Comparison of ENCODE assay signal across 8 cellular contexts in genomic region chr12:6067152-6067916, GRCh38. TPM values are rescaled to one million over a fixed set of nuclear protein-coding genes. Genes with fewer than 3 reads are reported as not detected.
DNase-seq lines count a peak whose midpoint lies in the region; ATAC-seq and TF ChIP-seq lines count a peak whose summit lies in the region.

No MANE protein-coding gene starts in this region.

- TF ChIP-seq CTCF in 22Rv1 (IDR thresholded peaks at IDR 0.05) = peak; percentile 47
- peak; percentile 54 for TF ChIP-seq CTCF in kidney epithelial cell (IDR thresholded peaks at IDR 0.05; ENCODE audit: insufficient read depth, low read length, poor library complexity, severe bottlenecking)

- H3K4me3 Mint-ChIP-seq in activated T-helper 2 cell treated with anti-CD3 and anti-CD28 coated beads, Interferon-gamma antibody, Interleukin-2, Interleukin-4, amounts not matched to agents 10 μg/mL and 5 μg/mL and 100 μg/mL, durations not matched to agents 14 hours and 24 hours and 36 hours (ENCODE audit: low read depth) = no peak overlapping the region

- H3K27ac ChIP-seq in 22Rv1 = no peak overlapping the region

- POLR2A ChIA-PET in HEK293T (lab: Yijun Ruan, JAX) = no interaction called here

- no peaks in the 10 kb centered on the region for H3K9me3 Mint-ChIP-seq in activated T-helper 2 cell treated with anti-CD3 and anti-CD28 coated beads, Interferon-gamma antibody, Interleukin-2, Interleukin-4, amounts not matched to agents 10 μg/mL and 5 μg/mL and 100 μg/mL, durations not matched to agents 14 hours and 24 hours and 36 hours

- in situ Hi-C loops in G401 (cut with HindIII; ENCODE audit: low sequenced_read_pairs) = no loop called here

- H3K27me3 ChIP-seq in kidney epithelial cell (ENCODE audit: control insufficient read depth, insufficient read depth, low read length) = no peaks in the 10 kb centered on the region

- intact Hi-C loops in activated T-helper 2 cell treated with anti-CD3 and anti-CD28 coated beads, Interferon-gamma antibody, Interleukin-2, Interleukin-4, amounts not matched to agents 10 μg/mL and 5 μg/mL and 100 μg/mL, durations not matched to agents 14 hours and 24 hours and 36 hours (cut with micrococcal nuclease) = no loop called here

- no peak for ATAC-seq in HG03108 (IDR thresholded peaks at IDR 0.05; ENCODE audit: unreplicated experiment)

- DNase-seq in HEK293T (ENCODE audit: extremely low spot score) = peak; percentile 28
- DNase-seq in astrocyte of the hippocampus (ENCODE audit: low read depth, low spot score) = peak; percentile 48
- no peak for DNase-seq in kidney epithelial cell (ENCODE audit: low read depth)
- no peak for DNase-seq in G401 (ENCODE audit: low spot score)
- DNase-seq in activated T-helper 2 cell treated with anti-CD3 and anti-CD28 coated beads, Interferon-gamma antibody, Interleukin-2, Interleukin-4, amounts not matched to agents 10 μg/mL and 5 μg/mL and 100 μg/mL, durations not matched to agents 14 hours and 24 hours and 36 hours (ENCODE audit: low spot score) = no peak
- no peak for DNase-seq in foreskin melanocyte

- peaks cover 19% of the 10 kb centered on the region for H3K4me1 Mint-ChIP-seq in activated T-helper 2 cell treated with anti-CD3 and anti-CD28 coated beads, Interferon-gamma antibody, Interleukin-2, Interleukin-4, amounts not matched to agents 10 μg/mL and 5 μg/mL and 100 μg/mL, durations not matched to agents 14 hours and 24 hours and 36 hours (ENCODE audit: low read depth)

- no peaks in the 10 kb centered on the region for H3K36me3 Mint-ChIP-seq in activated T-helper 2 cell treated with anti-CD3 and anti-CD28 coated beads, Interferon-gamma antibody, Interleukin-2, Interleukin-4, amounts not matched to agents 10 μg/mL and 5 μg/mL and 100 μg/mL, durations not matched to agents 14 hours and 24 hours and 36 hours (ENCODE audit: low read depth)

- H3K36me3 ChIP-seq in kidney epithelial cell (ENCODE audit: control insufficient read depth, insufficient read depth, low read length) = no peaks in the 10 kb centered on the region

- peaks cover 38% of the 10 kb centered on the region for H3K27me3 Mint-ChIP-seq in activated T-helper 2 cell treated with anti-CD3 and anti-CD28 coated beads, Interferon-gamma antibody, Interleukin-2, Interleukin-4, amounts not matched to agents 10 μg/mL and 5 μg/mL and 100 μg/mL, durations not matched to agents 14 hours and 24 hours and 36 hours (ENCODE audit: low read depth)

- no peak overlapping the region for H3K27ac Mint-ChIP-seq in activated T-helper 2 cell treated with anti-CD3 and anti-CD28 coated beads, Interferon-gamma antibody, Interleukin-2, Interleukin-4, amounts not matched to agents 10 μg/mL and 5 μg/mL and 100 μg/mL, durations not matched to agents 14 hours and 24 hours and 36 hours

- no peak overlapping the region for H3K4me3 ChIP-seq in kidney epithelial cell (ENCODE audit: low read depth, low read length)

- CTCF ChIA-PET in HEK293T (lab: Yijun Ruan, JAX) = interaction anchor here (0.6 to 1.5 kb wide), 5 partner anchors 17 to 218 kb away, joined by 3 to 7 read pairs (median 3); no protein-coding TSS in a partner anchor

TF ChIP-seq in HEK293T, 16 proteins besides CTCF, POLR2A, EP300 and RAD21:
- TF ChIP-seq ARNT (IDR thresholded peaks at IDR 0.05) = no peak
- no peak for TF ChIP-seq ZNF384 (IDR thresholded peaks at IDR 0.05)
- TF ChIP-seq FOXA1 (IDR thresholded peaks at IDR 0.05) = no peak
- no peak for TF ChIP-seq SUZ12 (IDR thresholded peaks at IDR 0.05)
- no peak for TF ChIP-seq L3MBTL2 (conservative IDR thresholded peaks at IDR 0.05)
- no peak for TF ChIP-seq TARDBP (IDR thresholded peaks at IDR 0.05)
- no peak for TF ChIP-seq ELF4 (IDR thresholded peaks at IDR 0.05)
- no peak for TF ChIP-seq FOXM1 (IDR thresholded peaks at IDR 0.05; ENCODE audit: borderline replicate concordance)
- TF ChIP-seq BHLHE40 (IDR thresholded peaks at IDR 0.05; ENCODE audit: borderline replicate concordance) = no peak
- TF ChIP-seq PKNOX1 (IDR thresholded peaks at IDR 0.05) = no peak

RNA-seq across cellular contexts. Expression of gene VWF, which starts 57.1 kb away (rescaled TPM):
- 0.42 and 1.5 TPM in 2 replicates for total RNA-seq in kidney epithelial cell
- 0.06 and 0.34 TPM in 2 replicates for total RNA-seq in G401 (2014; rRNA removed; shearing (Covaris generic))
- total RNA-seq in activated T-helper 2 cell treated with anti-CD3 and anti-CD28 coated beads, Interferon-gamma antibody, Interleukin-2, Interleukin-4, amounts not matched to agents 10 μg/mL and 5 μg/mL and 100 μg/mL, durations not matched to agents 14 hours and 24 hours and 36 hours = not detected in 2 replicates

Comparison
In these comparisons a context has a peak if more than half of its experiments do, and no peak if none do; other contexts are left out.
1. DNase-seq: peak in HEK293T (single experiment) and astrocyte of the hippocampus (single experiment); none in kidney epithelial cell (single experiment), G401 (single experiment), activated T-helper 2 cell treated with anti-CD3 and anti-CD28 coated beads, Interferon-gamma antibody, Interleukin-2, Interleukin-4, amounts not matched to agents 10 μg/mL and 5 μg/mL and 100 μg/mL, durations not matched to agents 14 hours and 24 hours and 36 hours (single experiment) and foreskin melanocyte (single experiment).